Comparison of ENCODE assay signal across 23 cellular contexts in genomic region chr16:19292186-19292585, GRCh38. TPM values are rescaled to one million over a fixed set of nuclear protein-coding genes. Genes with fewer than 3 reads are reported as not detected.
"Had no signal": no experiment of that assay in that cellular context is flagged by ENCODE, and none has a peak within 500 bp of the region (broad histone marks: within the 10 kb centered on the region; RNA-seq: fewer than 3 reads in every experiment).

No MANE protein-coding gene starts in this region.

- FAIRE-seq: colon, islet of Langerhans had no signal

- ATAC-seq: left lung, lower lobe of right lung, sciatic nerve had no signal

- H3K9me3 Mint-ChIP-seq: memory B cell, nephron had no signal

- H3K4me3 Mint-ChIP-seq: memory B cell, nephron had no signal

- H3K4me2 ChIP-seq: hepatocyte had no signal

- H3K36me3 ChIP-seq: left lung, lower lobe of right lung, neutrophil had no signal

- H3K27ac ChIP-seq: hepatocyte, left lung, lower lobe of right lung, neutrophil had no signal

- H3K36me3 Mint-ChIP-seq: memory B cell, naive B cell had no signal

- H3K4me3 ChIP-seq: hepatocyte, left lung, lower lobe of right lung had no signal

- H3K9me3 ChIP-seq: left lung, lower lobe of right lung, neutrophil had no signal

- H3K27ac Mint-ChIP-seq: memory B cell, nephron had no signal

- H3K4me1 ChIP-seq: left lung had no signal

- H2AFZ ChIP-seq: hepatocyte had no signal

- H3K27me3 ChIP-seq: left lung, neutrophil had no signal

- DNase-seq: cerebellar nuclear complex; dermis blood vessel endothelial cell; effector CD4-positive, alpha-beta T cell; foreskin melanocyte; kidney glomerular epithelial cell; left lung; lower lobe of right lung; naive B cell; stimulated activated CD4-positive, alpha-beta T cell treated with anti-CD3 and anti-CD28 coated beads, Interleukin-2, amount 100 ng/mL, for 24 hours; stimulated activated CD4-positive, alpha-beta T cell treated with anti-CD3 and anti-CD28 coated beads, Interleukin-4, amount 100 ng/mL, for 4 hours; stimulated activated naive CD4-positive, alpha-beta T cell treated with Interleukin-2 at 50 U/mL for 16 hours had no signal

RNA-seq across cellular contexts. Expression of gene CLEC19A, which starts 6.7 kb away (rescaled TPM):
- total RNA-seq: dermis blood vessel endothelial cell, hepatocyte, lower lobe of right lung, osteoblast, pulmonary artery endothelial cell, skeletal muscle tissue, urinary bladder had no signal
- polyA plus RNA-seq: esophagus, hepatocyte, urinary bladder had no signal
